ENCODE assay signal across 8 cellular contexts in genomic region chr1:177959793-177960515, GRCh38. TPM values are rescaled to one million over a fixed set of nuclear protein-coding genes. Genes with fewer than 3 reads are reported as not detected.
DNase-seq lines count a peak whose midpoint lies in the region; ATAC-seq, FAIRE-seq and TF ChIP-seq lines count a peak whose summit lies in the region.

No MANE protein-coding gene starts in this region.

- TF ChIP-seq EP300 in GM12878 (IDR thresholded peaks at IDR 0.05; ENCODE audit: borderline replicate concordance in 1 of 2, control insufficient read depth in 1 of 2, low read depth in 2 of 2, low read length in 2 of 2) (no peak), upper lobe of left lung (IDR thresholded peaks at IDR 0.05) (no peak)

- TF ChIP-seq RAD21 in GM12878 (IDR thresholded peaks at IDR 0.05; ENCODE audit: insufficient read depth, low read depth, low read length) = no peak

- no peak overlapping the region for H3K4me2 ChIP-seq in GM12878 (ENCODE audit: control insufficient read depth, insufficient read depth)

- 8% methylated on average over 5 of the region's 5 CpGs for WGBS in GM12878 (ENCODE audit: insufficient coverage, insufficient replicate concordance, low lambda C conversion rate, missing lambda C conversion rate)
- 62 to 68% methylated on average over 5 of the region's 5 CpGs for WGBS in upper lobe of left lung, 2 donors

- H2AFZ ChIP-seq in GM12878 (ENCODE audit: control insufficient read depth, low read depth, low read length) = no peak overlapping the region

- no peak overlapping the region for H3K27ac ChIP-seq in GM12878 (ENCODE audit: control insufficient read depth, insufficient read depth)
- H3K27ac ChIP-seq in upper lobe of left lung = no peak overlapping the region

- H3K4me3 Mint-ChIP-seq in Calu3 (ENCODE audit: low read depth, unreplicated experiment) = no peak overlapping the region

- H3K79me2 ChIP-seq in GM12878 (ENCODE audit: control insufficient read depth, insufficient read depth, low read length) = no peaks in the 10 kb centered on the region

- H3K27ac Mint-ChIP-seq in Calu3 (ENCODE audit: unreplicated experiment) = no peak overlapping the region

- BruUV-seq in Calu3 (replicated peaks; lab: Mats Ljungman, UMichigan) (no TSS peak), GM12878 (replicated peaks; lab: Mats Ljungman, UMichigan) (no TSS peak)

- peak; percentile 13 for DNase-seq in Calu3
- peak; percentile 45 for DNase-seq in M059J (ENCODE audit: low read depth)
- no peak for DNase-seq in GM12878 (ENCODE audit: low read depth, low spot score)
- DNase-seq in lung microvascular endothelial cell (ENCODE audit: low read depth in 2 of 2) = peak; percentile 39 to 74
- DNase-seq in upper lobe of left lung = no peak
- DNase-seq in NCI-H2029 treated with DMSO at 0.1 percent for 48 hours (lab: John Stamatoyannopoulos, UW) = no peak
- no peak for DNase-seq in effector CD4-positive, alpha-beta T cell

- in situ Hi-C loops in GM12878 (cut with MboI) = no loop called here

- H3K36me3 Mint-ChIP-seq in Calu3 (ENCODE audit: insufficient read depth, unreplicated experiment) = no peaks in the 10 kb centered on the region

- CTCF ChIA-PET in Calu3 (lab: Charles Lee) = no interaction called here
- CTCF ChIA-PET in GM12878 (lab: Yijun Ruan, JAX) = no interaction called here

- H3K4me1 Mint-ChIP-seq in Calu3 (ENCODE audit: low read depth, unreplicated experiment) = peaks cover 6% of the 10 kb centered on the region

- H3K27me3 Mint-ChIP-seq in Calu3 (ENCODE audit: unreplicated experiment) = no peaks in the 10 kb centered on the region

- H3K36me3 ChIP-seq in GM12878 (ENCODE audit: control insufficient read depth in 2 of 2, insufficient read depth in 2 of 2, low read length in 1 of 2) (no peaks in the 10 kb centered on the region), upper lobe of left lung (peaks cover 0 to 30% (median 3%) of the 10 kb centered on the region in 4 donors)

- H3K9me3 Mint-ChIP-seq in Calu3 (ENCODE audit: low read depth, unreplicated experiment) = no peaks in the 10 kb centered on the region

- POLR2A ChIA-PET in GM12878 (lab: Charles Lee) = no interaction called here

- ATAC-seq in GM12878 (peak; percentile 57), upper lobe of left lung (ENCODE audit: low FRiP score in 2 of 2) (no peak), GM19467 (IDR thresholded peaks at IDR 0.05; ENCODE audit: unreplicated experiment) (no peak)

- TF ChIP-seq POLR2A in GM12878 (IDR thresholded peaks at IDR 0.05; ENCODE audit: low read depth, low read length) = no peak
- TF ChIP-seq POLR2A in upper lobe of left lung (IDR thresholded peaks at IDR 0.05) = no peak

- FAIRE-seq in GM12878 (lab: Jason Lieb, UNC) = peak; percentile 7

- H3K4me1 ChIP-seq in GM12878 (ENCODE audit: control insufficient read depth, insufficient read depth, low read length) (no peaks in the 10 kb centered on the region), upper lobe of left lung (no peaks in the 10 kb centered on the region)

- H3K27me3 ChIP-seq in GM12878 (replicated peaks in 1 of 2; ENCODE audit: control insufficient read depth in 2 of 2, insufficient read depth in 2 of 2, low read length in 1 of 2) = no peaks in the 10 kb centered on the region
- H3K27me3 ChIP-seq in upper lobe of left lung = no peaks in the 10 kb centered on the region

- H3K4me3 ChIP-seq in GM12878 = no peak overlapping the region
- H3K4me3 ChIP-seq in upper lobe of left lung = no peak overlapping the region

- H3K9me3 ChIP-seq in GM12878 (replicated peaks; ENCODE audit: control insufficient read depth, insufficient read depth, low read length) (no peaks in the 10 kb centered on the region), upper lobe of left lung (no peaks in the 10 kb centered on the region)

- TF ChIP-seq CTCF in Calu3 (IDR thresholded peaks at IDR 0.05; ENCODE audit: unreplicated experiment) = peak; percentile 40
- TF ChIP-seq CTCF in GM12878 (IDR thresholded peaks at IDR 0.05 in 2 of 3, conservative IDR thresholded peaks at IDR 0.05 in 1 of 3; ENCODE audit: control insufficient read depth in 2 of 3, extremely low read depth in 1 of 3, insufficient read depth in 1 of 3, low read depth in 3 of 3, low read length in 3 of 3) = peak in 2 of 3 experiments; percentile 6 to 39; a peak in 1 of 6 replicates
- TF ChIP-seq CTCF in upper lobe of left lung (IDR thresholded peaks at IDR 0.05) = no peak

- H4K20me1 ChIP-seq in GM12878 (ENCODE audit: control insufficient read depth, insufficient read depth) = no peaks in the 10 kb centered on the region

- SMC1A ChIA-PET in GM12878 (lab: Charles Lee; ENCODE audit: uncharacterized antibody, unreplicated experiment) = interaction anchor here (1.2 kb wide), 1 partner anchor 72 kb away, joined by 3 read pairs; no protein-coding TSS in a partner anchor

- intact Hi-C loops in Calu3 (cut with micrococcal nuclease; ENCODE audit: unreplicated experiment) (loop anchor here (10.0 kb wide), 1 partner anchor 225 kb away; no protein-coding TSS in a partner anchor), GM12878 (cut with micrococcal nuclease; ENCODE audit: unreplicated experiment) (no loop called here)

- H3K9ac ChIP-seq in GM12878 (ENCODE audit: control insufficient read depth, insufficient read depth, low read length) = no peak overlapping the region

- RAD21 ChIA-PET in GM12878 (lab: Charles Lee; ENCODE audit: unreplicated experiment) = no interaction called here

TF ChIP-seq in GM12878, 131 proteins besides CTCF, POLR2A, EP300 and RAD21:
- TF ChIP-seq SMC3 (IDR thresholded peaks at IDR 0.05; ENCODE audit: borderline replicate concordance, low read length) (peak; percentile 29; the same call in 1 of the 2 replicates), CHD4 (IDR thresholded peaks at IDR 0.05) (no peak)

RNA-seq across cellular contexts. Expression of gene SEC16B, which starts 9.9 kb away (rescaled TPM):
- total RNA-seq in Calu3 (2022) = 4.2 and 6.2 TPM in 2 replicates
- 0.79 and 1.2 TPM in 2 replicates for total RNA-seq in M059J (2014; rRNA removed; shearing (Covaris generic))
- total RNA-seq in GM12878 (2013; cell fraction: nucleolus; rRNA removed) = 0.27 TPM in 1 of 2 replicates, not detected in the other
- total RNA-seq in GM12878 (2014; rRNA removed) = 0.17 and 0.38 TPM in 2 replicates
- total RNA-seq in GM12878 (2014; rRNA removed; fragmentation: Illumina TruSeq; extraction: Trizol) = 0.13 and 0.14 TPM in 2 replicates
- 0.10 and 0.21 TPM in 2 replicates for total RNA-seq in GM12878 (2021)
- polyA plus RNA-seq in GM12878 (2011; ENCODE audit: low read depth) = not detected
- polyA plus RNA-seq in GM12878 (2011; rRNA removed) = 0.94 and 1.7 TPM in 2 replicates
- 1.1 and 1.2 TPM in 2 replicates for polyA plus RNA-seq in GM12878 (2011; cell fraction: cytosol; rRNA removed)
- polyA plus RNA-seq in GM12878 (2011; cell fraction: nucleus; rRNA removed) = 3.0 TPM in 2 replicates
- not detected in 2 replicates for polyA plus RNA-seq in GM12878 (2012)
- polyA plus RNA-seq in GM12878 (2014; fragmentation: Illumina TruSeq; extraction: Trizol) = 0.08 and 0.18 TPM in 2 replicates
- polyA plus RNA-seq in GM12878 (2014; fragmentation: Nextera tagmentation; extraction: Ambion mirVana) = not detected
- 0.22 and 0.38 TPM in 2 replicates for polyA plus RNA-seq in GM12878 (2014; rRNA removed)
- under 1 TPM; 0.11 to 0.18 TPM for polyA plus RNA-seq in GM12878 (2016; fragmentation: Nextera tagmentation; extraction: Ambion mirVana)
- 0.57 and 0.80 TPM in 2 replicates for polyA minus RNA-seq in GM12878 (2011; rRNA and poly(A)+ RNA removed)
- 0.42 and 0.67 TPM in 2 replicates for polyA minus RNA-seq in GM12878 (2011; cell fraction: cytosol; rRNA and poly(A)+ RNA removed)
- polyA minus RNA-seq in GM12878 (2011; cell fraction: nucleus; rRNA and poly(A)+ RNA removed) = 1.6 and 1.9 TPM in 2 replicates
- total RNA-seq in lung microvascular endothelial cell = 0.22 and 0.79 TPM in 2 replicates
- 10 to 100 TPM in 1 of 6 donors, 1 to 10 TPM in 5; 1.3 to 26.2 (median 3.1) TPM for total RNA-seq in upper lobe of left lung

Comparison
In these comparisons a context has a peak if more than half of its experiments do, and no peak if none do; other contexts are left out.
1. DNase-seq: peak in Calu3 (single experiment), M059J (single experiment) and lung microvascular endothelial cell (2 of 2); none in GM12878 (single experiment), upper lobe of left lung (0 of 2), NCI-H2029 treated with DMSO at 0.1 percent for 48 hours (single experiment) and effector CD4-positive, alpha-beta T cell (single experiment).
2. CTCF ChIP-seq: peak in Calu3 (single experiment) and GM12878 (2 of 3); none in upper lobe of left lung (0 of 6).